Comparison of ENCODE assay signal across 9 cellular contexts in genomic region chr7:1811850-1812692, GRCh38.
DNase-seq lines count a peak whose midpoint lies in the region; ATAC-seq, FAIRE-seq and TF ChIP-seq lines count a peak whose summit lies in the region.
"Had no signal": no experiment of that assay in that cellular context is flagged by ENCODE, and none has a peak within 500 bp of the region (broad histone marks: within the 10 kb centered on the region; RNA-seq: fewer than 3 reads in every experiment).

No MANE protein-coding gene starts in this region.

- no TSS peak for BruUV-seq in Calu3 (replicated peaks; lab: Mats Ljungman, UMichigan)

- ATAC-seq in lower lobe of right lung (no peak), HG02938 (IDR thresholded peaks at IDR 0.05; ENCODE audit: unreplicated experiment) (no peak), HG03439 (IDR thresholded peaks at IDR 0.05; ENCODE audit: unreplicated experiment) (no peak)
- ATAC-seq: activated T-helper 17 cell treated with anti-CD3 and anti-CD28 coated beads, Interleukin-2, amount 50 U/mL, for 72 hours had no signal

- H3K4me3 ChIP-seq in astrocyte of the spinal cord (ENCODE audit: low read depth, low read length) (no peak overlapping the region), lower lobe of right lung (no peak overlapping the region)

- no peaks in the 10 kb centered on the region for H3K9me3 Mint-ChIP-seq in Calu3 (ENCODE audit: low read depth, unreplicated experiment)
- no peaks in the 10 kb centered on the region for H3K9me3 Mint-ChIP-seq in activated T-helper 1 cell treated with anti-CD3 and anti-CD28 coated beads, Interleukin-12 subunit alpha, Interleukin-12 subunit beta, Interleukin-2, Interleukin-4 antibody, amounts not matched to agents 30 ng/mL and 10 ng/mL and 1 ng/mL, durations not matched to agents 14 hours and 24 hours and 36 hours
- H3K9me3 Mint-ChIP-seq: activated T-helper 17 cell treated with anti-CD3 and anti-CD28 coated beads, Interleukin-2, amount 50 U/mL, for 72 hours had no signal

- H3K27me3 ChIP-seq in lower lobe of right lung (ENCODE audit: low read depth) = no peaks in the 10 kb centered on the region

- no peaks in the 10 kb centered on the region for H3K9me3 ChIP-seq in lower lobe of right lung

- no peaks in the 10 kb centered on the region for H3K4me1 ChIP-seq in lower lobe of right lung

- CTCF ChIA-PET in Calu3 (lab: Charles Lee) = no interaction called here

- DNase-seq in Calu3 (peak; percentile 32), HuH-7.5 (ENCODE audit: low spot score) (peak; percentile 57), astrocyte of the spinal cord (ENCODE audit: low read depth, low spot score) (no peak), lower lobe of right lung (no peak), frontal cortex (ENCODE audit: low spot score in 2 of 2) (no peak)
- no peak for DNase-seq in activated T-helper 1 cell treated with anti-CD3 and anti-CD28 coated beads, Interleukin-12 subunit alpha, Interleukin-12 subunit beta, Interleukin-2, Interleukin-4 antibody, amounts not matched to agents 30 ng/mL and 10 ng/mL and 1 ng/mL, durations not matched to agents 14 hours and 24 hours and 36 hours (ENCODE audit: low spot score)

- peaks cover 8% of the 10 kb centered on the region for H3K36me3 ChIP-seq in lower lobe of right lung

- H3K27me3 Mint-ChIP-seq in Calu3 (ENCODE audit: unreplicated experiment) = no peaks in the 10 kb centered on the region
- peaks cover 1% of the 10 kb centered on the region for H3K27me3 Mint-ChIP-seq in activated T-helper 1 cell treated with anti-CD3 and anti-CD28 coated beads, Interleukin-12 subunit alpha, Interleukin-12 subunit beta, Interleukin-2, Interleukin-4 antibody, amounts not matched to agents 30 ng/mL and 10 ng/mL and 1 ng/mL, durations not matched to agents 14 hours and 24 hours and 36 hours (ENCODE audit: insufficient read depth)
- H3K27me3 Mint-ChIP-seq: activated T-helper 17 cell treated with anti-CD3 and anti-CD28 coated beads, Interleukin-2, amount 50 U/mL, for 72 hours had no signal

- peaks cover 6% of the 10 kb centered on the region for H3K36me3 Mint-ChIP-seq in Calu3 (ENCODE audit: insufficient read depth, unreplicated experiment)
- H3K36me3 Mint-ChIP-seq in activated T-helper 1 cell treated with anti-CD3 and anti-CD28 coated beads, Interleukin-12 subunit alpha, Interleukin-12 subunit beta, Interleukin-2, Interleukin-4 antibody, amounts not matched to agents 30 ng/mL and 10 ng/mL and 1 ng/mL, durations not matched to agents 14 hours and 24 hours and 36 hours (ENCODE audit: low read depth) = no peaks in the 10 kb centered on the region

- no peak for FAIRE-seq in frontal cortex (lab: Jason Lieb, UNC)

- intact Hi-C loops in Calu3 (cut with micrococcal nuclease; ENCODE audit: unreplicated experiment) (no loop called here), lower lobe of right lung (cut with DNase I) (no loop called here)
- intact Hi-C loops in activated T-helper 1 cell treated with anti-CD3 and anti-CD28 coated beads, Interleukin-12 subunit alpha, Interleukin-12 subunit beta, Interleukin-2, Interleukin-4 antibody, amounts not matched to agents 30 ng/mL and 10 ng/mL and 1 ng/mL, durations not matched to agents 14 hours and 24 hours and 36 hours (cut with micrococcal nuclease) = no loop called here

- H3K27ac Mint-ChIP-seq in Calu3 (ENCODE audit: unreplicated experiment) = no peak overlapping the region
- no peak overlapping the region for H3K27ac Mint-ChIP-seq in activated T-helper 1 cell treated with anti-CD3 and anti-CD28 coated beads, Interleukin-12 subunit alpha, Interleukin-12 subunit beta, Interleukin-2, Interleukin-4 antibody, amounts not matched to agents 30 ng/mL and 10 ng/mL and 1 ng/mL, durations not matched to agents 14 hours and 24 hours and 36 hours
- H3K27ac Mint-ChIP-seq: activated T-helper 17 cell treated with anti-CD3 and anti-CD28 coated beads, Interleukin-2, amount 50 U/mL, for 72 hours had no signal

- H3K4me3 Mint-ChIP-seq in Calu3 (ENCODE audit: low read depth, unreplicated experiment) = no peak overlapping the region
- H3K4me3 Mint-ChIP-seq in activated T-helper 1 cell treated with anti-CD3 and anti-CD28 coated beads, Interleukin-12 subunit alpha, Interleukin-12 subunit beta, Interleukin-2, Interleukin-4 antibody, amounts not matched to agents 30 ng/mL and 10 ng/mL and 1 ng/mL, durations not matched to agents 14 hours and 24 hours and 36 hours = no peak overlapping the region
- H3K4me3 Mint-ChIP-seq: activated T-helper 17 cell treated with anti-CD3 and anti-CD28 coated beads, Interleukin-2, amount 50 U/mL, for 72 hours had no signal

- H3K27ac ChIP-seq in lower lobe of right lung = no peak overlapping the region

- TF ChIP-seq CTCF in Calu3 (IDR thresholded peaks at IDR 0.05; ENCODE audit: unreplicated experiment) (peak; percentile 72), astrocyte of the spinal cord (IDR thresholded peaks at IDR 0.05; ENCODE audit: low read depth, low read length) (peak; percentile 26), lower lobe of right lung (IDR thresholded peaks at IDR 0.05) (peak; percentile 43)

- in situ Hi-C loops in astrocyte of the spinal cord (cut with HindIII; ENCODE audit: low sequenced_read_pairs) = no loop called here

- H3K4me1 Mint-ChIP-seq in Calu3 (ENCODE audit: low read depth, unreplicated experiment) = no peaks in the 10 kb centered on the region
- H3K4me1 Mint-ChIP-seq in activated T-helper 1 cell treated with anti-CD3 and anti-CD28 coated beads, Interleukin-12 subunit alpha, Interleukin-12 subunit beta, Interleukin-2, Interleukin-4 antibody, amounts not matched to agents 30 ng/mL and 10 ng/mL and 1 ng/mL, durations not matched to agents 14 hours and 24 hours and 36 hours (ENCODE audit: low read depth) = no peaks in the 10 kb centered on the region
- H3K4me1 Mint-ChIP-seq: activated T-helper 17 cell treated with anti-CD3 and anti-CD28 coated beads, Interleukin-2, amount 50 U/mL, for 72 hours had no signal

Comparison
In these comparisons a context has a peak if more than half of its experiments do, and no peak if none do; other contexts are left out.
1. DNase-seq: peak in Calu3 (single experiment) and HuH-7.5 (single experiment); none in astrocyte of the spinal cord (single experiment), lower lobe of right lung (single experiment), activated T-helper 1 cell treated with anti-CD3 and anti-CD28 coated beads, Interleukin-12 subunit alpha, Interleukin-12 subunit beta, Interleukin-2, Interleukin-4 antibody, amounts not matched to agents 30 ng/mL and 10 ng/mL and 1 ng/mL, durations not matched to agents 14 hours and 24 hours and 36 hours (single experiment) and frontal cortex (0 of 2).
2. Peak in every context shown above with its lines, with median percentiles within 50 percentile points of each other: CTCF ChIP-seq.